ENCODE assay signal across 18 cellular contexts in genomic region chr20:24060851-24061590, GRCh38.
"Had no signal": no experiment of that assay in that cellular context is flagged by ENCODE, and none has a peak within 500 bp of the region (broad histone marks: within the 10 kb centered on the region; RNA-seq: fewer than 3 reads in every experiment).

No MANE protein-coding gene starts in this region.

- H3K27me3 ChIP-seq: ascending aorta, breast epithelium, ovary had no signal

- H3K36me3 ChIP-seq: ascending aorta, breast epithelium, gastroesophageal sphincter, ovary, stomach, thoracic aorta had no signal

- DNase-seq: activated CD4-positive, alpha-beta T cell treated with anti-CD3 and anti-CD28 coated beads, Interleukin-2, amount 50 U/mL, for 4 hours; activated CD4-positive, CD25-positive, alpha-beta regulatory T cell treated with anti-CD3 and anti-CD28 coated beads, Interleukin-2, amount 50 U/mL, for 72 hours; activated naive CD4-positive, alpha-beta T cell treated with anti-CD3 and anti-CD28 coated beads for 36 hours; activated T-cell treated with anti-CD3 and anti-CD28 coated beads for 4 hours; cerebellar nuclear complex; dermis blood vessel endothelial cell; effector memory CD8-positive, alpha-beta T cell; left ventricle myocardium superior; nephron progenitor cell; ovary; stimulated activated CD4-positive, alpha-beta T cell treated with anti-CD3 and anti-CD28 coated beads, Interleukin-1b, Interleukin-23, amount 100 ng/mL, for 48 hours; stomach; T-helper 9 cell had no signal

- H3K9me3 ChIP-seq: ascending aorta, breast epithelium, gastroesophageal sphincter, ovary, stomach, thoracic aorta had no signal

- H3K4me1 ChIP-seq: ascending aorta, breast epithelium, gastroesophageal sphincter, stomach had no signal

- H3K27ac ChIP-seq: ascending aorta, breast epithelium, epithelial cell of prostate, gastroesophageal sphincter, ovary, stomach, thoracic aorta had no signal

- H3K4me3 ChIP-seq: ascending aorta, breast epithelium, gastroesophageal sphincter, ovary, stomach, thoracic aorta had no signal
